ENCODE assay signal across 1 cellular context in the genomic region with DNA sequence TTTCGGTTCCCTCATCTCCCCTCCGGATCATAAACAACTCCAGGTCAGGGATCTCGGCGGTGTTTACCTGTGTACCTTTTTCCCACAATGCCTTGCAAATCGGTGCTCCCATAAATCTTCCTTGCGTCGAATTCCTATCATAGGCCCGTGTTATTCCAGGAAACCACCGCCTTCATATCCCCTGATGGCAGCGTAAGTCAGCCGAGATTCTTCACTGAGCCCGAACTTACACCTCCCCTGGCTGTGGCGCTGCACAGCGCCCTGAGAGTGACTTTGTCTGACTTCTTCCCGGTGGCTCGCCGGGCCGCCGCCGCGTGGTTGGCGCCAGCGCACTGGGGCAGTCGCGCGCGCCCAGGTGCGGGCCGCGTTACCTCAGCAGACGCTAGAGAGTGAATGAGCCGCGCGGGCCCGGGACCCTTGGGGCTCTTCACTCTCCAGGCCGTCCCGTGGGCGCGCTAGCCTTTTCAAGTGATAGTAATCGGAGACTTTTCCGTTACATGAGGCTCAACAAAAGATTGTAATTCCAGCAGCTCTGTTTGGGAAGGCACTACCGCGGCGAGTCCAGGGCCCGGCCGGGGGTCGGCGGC.
A peak's percentile ranks its signal among the peaks of the same experiment; 100 is the strongest.
TF ChIP-seq lines count a peak whose summit lies in the region.

No MANE protein-coding gene starts in this region.

TF ChIP-seq in GM12878, 131 proteins besides CTCF, POLR2A, EP300 and RAD21 (continued from another document):
- peak; percentile 51 for TF ChIP-seq NBN (IDR thresholded peaks at IDR 0.05)
